2 cellular contexts compared by ENCODE assay signal in genomic region chr9:112301420-112301819, GRCh38.
TF ChIP-seq lines count a peak whose summit lies in the region.

No MANE protein-coding gene starts in this region.

TF ChIP-seq in GM12878, 131 proteins besides CTCF, POLR2A, EP300 and RAD21:
- no peak for TF ChIP-seq MEF2A (IDR thresholded peaks at IDR 0.05; ENCODE audit: insufficient read depth, low read depth, low read length)
- no peak for TF ChIP-seq TCF7 (IDR thresholded peaks at IDR 0.05; ENCODE audit: borderline replicate concordance)
- no peak for TF ChIP-seq IRF4 (IDR thresholded peaks at IDR 0.05; ENCODE audit: low read depth, low read length)
- no peak for TF ChIP-seq ZNF217 (IDR thresholded peaks at IDR 0.05)
- no peak for TF ChIP-seq ETV6 (conservative IDR thresholded peaks at IDR 0.05 in 1 of 2, IDR thresholded peaks at IDR 0.05 in 1 of 2; ENCODE audit: borderline replicate concordance in 1 of 2, low read depth in 1 of 2)
- no peak for TF ChIP-seq IKZF1 (conservative IDR thresholded peaks at IDR 0.05)
- no peak for TF ChIP-seq NFIC (IDR thresholded peaks at IDR 0.05; ENCODE audit: low read depth, low read length)

TF ChIP-seq in SK-N-SH, 30 proteins besides CTCF, POLR2A, EP300 and RAD21:
- TF ChIP-seq PBX3 (IDR thresholded peaks at IDR 0.05) (no peak), EZH2phosphoT487 (IDR thresholded peaks at IDR 0.05; ENCODE audit: borderline replicate concordance, low read depth) (no peak), RFX5 (IDR thresholded peaks at IDR 0.05; ENCODE audit: low read length) (no peak), ZBTB33 (IDR thresholded peaks at IDR 0.05; ENCODE audit: borderline replicate concordance, low read depth) (no peak), USF1 (IDR thresholded peaks at IDR 0.05; ENCODE audit: borderline replicate concordance, low read depth) (no peak), REST (IDR thresholded peaks at IDR 0.05; ENCODE audit: low read depth, low read length) (no peak), GABPA (IDR thresholded peaks at IDR 0.05; ENCODE audit: low read depth) (no peak), IRF3 (IDR thresholded peaks at IDR 0.05; ENCODE audit: low read depth, low read length) (no peak), ELF1 (IDR thresholded peaks at IDR 0.05) (no peak), MXI1 (IDR thresholded peaks at IDR 0.05; ENCODE audit: low read depth, low read length) (no peak), TAF1 (IDR thresholded peaks at IDR 0.05; ENCODE audit: borderline replicate concordance, low read depth, low read length) (no peak), JUND (IDR thresholded peaks at IDR 0.05) (no peak), GATA2 (CRISPR knock-in tag; IDR thresholded peaks at IDR 0.05) (no peak), TCF12 (IDR thresholded peaks at IDR 0.05) (no peak), NRF1 (IDR thresholded peaks at IDR 0.05; ENCODE audit: low read depth, low read length) (no peak), SMC3 (IDR thresholded peaks at IDR 0.05; ENCODE audit: low read depth, low read length) (no peak), MEF2A (IDR thresholded peaks at IDR 0.05; ENCODE audit: borderline replicate concordance, low read depth) (no peak), TEAD4 (IDR thresholded peaks at IDR 0.05; ENCODE audit: borderline replicate concordance, insufficient read depth) (no peak), FOXJ3 (CRISPR knock-in tag; IDR thresholded peaks at IDR 0.05) (no peak)
TF ChIP-seq in SK-N-SH: peak in this region for 0.
